ENCODE assay signal across 8 cellular contexts in the genomic region with DNA sequence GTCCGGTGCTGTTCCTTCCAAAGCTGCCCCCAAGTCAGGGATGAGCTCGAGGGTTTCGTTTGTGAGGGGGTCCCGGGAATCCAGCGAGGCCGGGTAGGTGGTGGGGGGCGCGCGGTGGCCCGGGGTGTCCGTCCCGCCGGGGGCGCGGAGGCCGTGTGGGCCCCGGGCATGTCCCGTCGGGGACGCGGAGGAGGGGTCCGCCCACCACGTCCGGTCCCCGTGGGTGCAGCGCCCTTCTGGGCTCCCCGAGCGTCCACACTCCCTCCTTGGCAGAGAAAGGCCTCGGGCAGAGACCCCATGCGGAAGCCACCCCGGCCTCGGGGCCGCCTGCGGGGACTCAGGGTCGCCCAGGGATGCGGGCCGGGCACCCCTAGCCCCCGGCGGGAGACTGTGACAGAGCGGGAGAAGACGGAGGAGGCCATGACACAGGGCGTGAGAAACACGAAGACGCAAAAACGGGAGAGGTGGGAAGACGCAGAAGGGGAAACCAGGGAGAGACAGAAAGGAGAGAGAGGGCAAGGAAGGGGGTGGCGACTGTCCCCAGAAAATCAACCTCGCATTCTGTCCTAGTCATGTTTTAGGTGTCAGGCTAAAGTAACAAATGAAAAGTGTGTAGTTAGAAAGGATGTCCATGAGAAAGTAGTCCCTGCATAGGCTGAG. TPM values are rescaled to one million over a fixed set of nuclear protein-coding genes. Genes with fewer than 3 reads are reported as not detected.
DNase-seq lines count a peak whose midpoint lies in the region; ATAC-seq and TF ChIP-seq lines count a peak whose summit lies in the region.

No MANE protein-coding gene starts in this region.

- peak overlapping the region; percentile 96 for H3K27ac ChIP-seq in CD8-positive, alpha-beta memory T cell (ENCODE audit: low read depth, low read length)
- peak overlapping the region; percentile 73 for H3K27ac ChIP-seq in SJSA1
- H3K27ac ChIP-seq in right atrium auricular region, result peak overlapping the region; percentile 96 to 97
- H3K27ac ChIP-seq in aorta (ENCODE audit: low read depth in 1 of 2, low read length in 2 of 2), result peak overlapping the region; percentile 62 to 70

- peak overlapping the region; percentile 95 to 100 (median 99) for H3K4me3 Mint-ChIP-seq in CD8-positive, alpha-beta memory T cell
- peak overlapping the region; percentile 100 for H3K4me3 Mint-ChIP-seq in activated naive CD8-positive, alpha-beta T cell treated with anti-CD3 and anti-CD28 coated beads, Interleukin-2, amount 10 ng/mL, durations not matched to agents 7 days and 5 days

- peak; percentile 42 for ATAC-seq in GM19455 (IDR thresholded peaks at IDR 0.05; ENCODE audit: unreplicated experiment)
- ATAC-seq in activated naive CD8-positive, alpha-beta T cell treated with anti-CD3 and anti-CD28 coated beads, Interleukin-2, amount 10 ng/mL, durations not matched to agents 7 days and 5 days (ENCODE audit: low read depth), result peak; percentile 55
- peak; percentile 80 for ATAC-seq in aorta (ENCODE audit: low FRiP score)

- intact Hi-C loops in aorta (cut with DNase I), result loop anchor here in 1 of 2 donors (1.0 kb wide), 3 partner anchors 21 to 98 kb away; a partner anchor contains a TSS

- H3K36me3 Mint-ChIP-seq in CD8-positive, alpha-beta memory T cell, result peaks cover 8 to 32% (median 11%) of the 10 kb centered on the region in 3 donors
- H3K36me3 Mint-ChIP-seq in activated naive CD8-positive, alpha-beta T cell treated with anti-CD3 and anti-CD28 coated beads, Interleukin-2, amount 10 ng/mL, durations not matched to agents 7 days and 5 days, result peaks cover 41% of the 10 kb centered on the region

- peak overlapping the region; percentile 86 to 99 (median 98) for H3K27ac Mint-ChIP-seq in CD8-positive, alpha-beta memory T cell
- peak overlapping the region; percentile 100 for H3K27ac Mint-ChIP-seq in activated naive CD8-positive, alpha-beta T cell treated with anti-CD3 and anti-CD28 coated beads, Interleukin-2, amount 10 ng/mL, durations not matched to agents 7 days and 5 days

- H3K9me3 Mint-ChIP-seq in CD8-positive, alpha-beta memory T cell, result peaks cover 9 to 14% (median 10%) of the 10 kb centered on the region in 5 donors
- H3K9me3 Mint-ChIP-seq in activated naive CD8-positive, alpha-beta T cell treated with anti-CD3 and anti-CD28 coated beads, Interleukin-2, amount 10 ng/mL, durations not matched to agents 7 days and 5 days, result peaks cover 4% of the 10 kb centered on the region

- H3K4me3 ChIP-seq in CD8-positive, alpha-beta memory T cell (ENCODE audit: low read length), result peak overlapping the region; percentile 99
- H3K4me3 ChIP-seq in SJSA1 (peak overlapping the region; percentile 69), right atrium auricular region (peak overlapping the region; percentile 93 to 95), aorta (ENCODE audit: low read length in 2 of 2) (peak overlapping the region; percentile 31 to 74)

- H3K27me3 Mint-ChIP-seq in CD8-positive, alpha-beta memory T cell, result peaks cover 0 to 2% of the 10 kb centered on the region in 2 donors
- no peaks in the 10 kb centered on the region for H3K27me3 Mint-ChIP-seq in activated naive CD8-positive, alpha-beta T cell treated with anti-CD3 and anti-CD28 coated beads, Interleukin-2, amount 10 ng/mL, durations not matched to agents 7 days and 5 days

- 1% methylated on average over 30 to 48 of the region's 48 CpGs for WGBS in aorta, 2 donors

- H3K9me3 ChIP-seq in CD8-positive, alpha-beta memory T cell (ENCODE audit: low read length), result peaks cover 13% of the 10 kb centered on the region
- H3K9me3 ChIP-seq in SJSA1 (replicated peaks) (peaks cover 5% of the 10 kb centered on the region; the same call in 1 of the 2 replicates), right atrium auricular region (peaks cover 0 to 11% of the 10 kb centered on the region in 2 donors), aorta (ENCODE audit: control insufficient read depth, low read length) (no peaks in the 10 kb centered on the region)

- H3K4me1 Mint-ChIP-seq in CD8-positive, alpha-beta memory T cell, result peaks cover 17 to 28% (median 23%) of the 10 kb centered on the region in 3 donors
- H3K4me1 Mint-ChIP-seq in activated naive CD8-positive, alpha-beta T cell treated with anti-CD3 and anti-CD28 coated beads, Interleukin-2, amount 10 ng/mL, durations not matched to agents 7 days and 5 days, result peaks cover 20% of the 10 kb centered on the region

- no peak for TF ChIP-seq CTCF in right atrium auricular region (IDR thresholded peaks at IDR 0.05)

- H3K36me3 ChIP-seq in CD8-positive, alpha-beta memory T cell (ENCODE audit: insufficient read depth, low read length), result peaks cover 10% of the 10 kb centered on the region
- H3K36me3 ChIP-seq in SJSA1, result peaks cover 25% of the 10 kb centered on the region
- peaks cover 9% of the 10 kb centered on the region for H3K36me3 ChIP-seq in right atrium auricular region
- no peaks in the 10 kb centered on the region for H3K36me3 ChIP-seq in aorta (ENCODE audit: control insufficient read depth in 1 of 2, insufficient read depth in 2 of 2, low read length in 1 of 2)

- POLR2A ChIA-PET in CD8-positive, alpha-beta memory T cell (lab: Charles Lee), result interaction anchor here (0.5 to 1.8 kb wide), 4 partner anchors 21 to 408 kb away, joined by 4 to 34 read pairs (median 5); a partner anchor contains a TSS
- POLR2A ChIA-PET in activated naive CD8-positive, alpha-beta T cell treated with anti-CD3 and anti-CD28 coated beads, Interleukin-2, amount 10 ng/mL, durations not matched to agents 7 days and 5 days (lab: Charles Lee), result interaction anchor here (0.7 to 4.5 kb wide), 11 partner anchors 9 to 1621 kb away, joined by 3 to 52 read pairs (median 6); a partner anchor contains a TSS

- H3K27me3 ChIP-seq in CD8-positive, alpha-beta memory T cell (ENCODE audit: insufficient read depth, low read length, poor library complexity, severe bottlenecking), result no peaks in the 10 kb centered on the region
- no peaks in the 10 kb centered on the region for H3K27me3 ChIP-seq in SJSA1 (replicated peaks)
- no peaks in the 10 kb centered on the region for H3K27me3 ChIP-seq in right atrium auricular region
- H3K27me3 ChIP-seq in aorta (ENCODE audit: control insufficient read depth in 1 of 2, insufficient read depth in 2 of 2, low read length in 1 of 2), result no peaks in the 10 kb centered on the region

- CTCF ChIA-PET in CD8-positive, alpha-beta memory T cell (lab: Charles Lee), result interaction anchor here (0.6 to 4.5 kb wide), 15 partner anchors 8 to 121 kb away, joined by 3 to 61 read pairs (median 3); a partner anchor contains a TSS

- H3K4me1 ChIP-seq in CD8-positive, alpha-beta memory T cell (ENCODE audit: insufficient read depth, low read length), result peaks cover 14% of the 10 kb centered on the region
- H3K4me1 ChIP-seq in SJSA1 (replicated peaks) (peaks cover 10% of the 10 kb centered on the region), right atrium auricular region (peaks cover 0 to 16% of the 10 kb centered on the region in 2 donors), aorta (ENCODE audit: control insufficient read depth in 1 of 2, insufficient read depth in 2 of 2, low read length in 2 of 2) (no peaks in the 10 kb centered on the region)

- DNase-seq in CD8-positive, alpha-beta memory T cell, result peak; percentile 33 to 69 (median 46)
- DNase-seq in HK-2 (ENCODE audit: unreplicated experiment) (peak; percentile 73), SJSA1 (ENCODE audit: low read depth in 1 of 2, low spot score in 2 of 2) (peak; percentile 63 to 75), right atrium auricular region (ENCODE audit: low spot score) (no peak), putamen (ENCODE audit: low spot score) (peak; percentile 55), aorta (peak; percentile 75 to 86)
- DNase-seq in activated naive CD8-positive, alpha-beta T cell treated with anti-CD3 and anti-CD28 coated beads, Interleukin-2, amount 10 ng/mL, durations not matched to agents 7 days and 5 days, result peak; percentile 81

RNA-seq across cellular contexts. Expression of a gene that starts 0.7 kb away (rescaled TPM):
- 1 to 10 TPM; 1.4 to 1.8 TPM for total RNA-seq in CD8-positive, alpha-beta memory T cell
- 1.7 TPM for polyA plus RNA-seq in CD8-positive, alpha-beta memory T cell
- 0.41 and 2.5 TPM in 2 replicates for total RNA-seq in SJSA1 (2014; rRNA removed; shearing (Covaris generic))
- total RNA-seq in activated naive CD8-positive, alpha-beta T cell treated with anti-CD3 and anti-CD28 coated beads, Interleukin-2, amount 10 ng/mL, durations not matched to agents 7 days and 5 days, result 1 to 10 TPM; 1.0 to 1.4 TPM
- total RNA-seq in right atrium auricular region, result 1 to 10 TPM in 1 of 2 donors, under 1 TPM in 1; 0.89 to 1.3 TPM
- total RNA-seq in aorta, result 1 to 10 TPM; 1.0 to 1.3 TPM
- 1 to 10 TPM; 1.9 to 2.1 TPM for polyA plus RNA-seq in aorta

RNA-seq across cellular contexts. Expression of a gene that starts 20.5 kb away (rescaled TPM):
- total RNA-seq in CD8-positive, alpha-beta memory T cell, result 10 to 100 TPM; 15.7 to 16.4 TPM
- polyA plus RNA-seq in CD8-positive, alpha-beta memory T cell, result 13.0 TPM
- 5.6 and 12.3 TPM in 2 replicates for total RNA-seq in SJSA1 (2014; rRNA removed; shearing (Covaris generic))
- total RNA-seq in activated naive CD8-positive, alpha-beta T cell treated with anti-CD3 and anti-CD28 coated beads, Interleukin-2, amount 10 ng/mL, durations not matched to agents 7 days and 5 days, result 10 to 100 TPM; 15.0 to 15.6 TPM
- total RNA-seq in right atrium auricular region (10 to 100 TPM in 1 of 2 donors, 1 to 10 TPM in 1; 8.2 to 16.2 TPM), aorta (10 to 100 TPM; 12.4 to 14.1 TPM)
- 1 to 10 TPM; 2.6 to 3.4 TPM for polyA plus RNA-seq in aorta

RNA-seq across cellular contexts. Expression of a gene that starts 36.3 kb away (rescaled TPM):
- 1 to 10 TPM; 8.5 to 9.2 TPM for total RNA-seq in CD8-positive, alpha-beta memory T cell
- 17.3 TPM for polyA plus RNA-seq in CD8-positive, alpha-beta memory T cell
- total RNA-seq in SJSA1 (2014; rRNA removed; shearing (Covaris generic)), result 2.9 and 3.4 TPM in 2 replicates
- total RNA-seq in activated naive CD8-positive, alpha-beta T cell treated with anti-CD3 and anti-CD28 coated beads, Interleukin-2, amount 10 ng/mL, durations not matched to agents 7 days and 5 days, result 10 to 100 TPM in 1 of 2 experiments, 1 to 10 TPM in 1; 9.5 to 10.3 TPM
- 1 to 10 TPM; 3.1 to 3.7 TPM for total RNA-seq in right atrium auricular region
- 1 to 10 TPM; 4.3 to 6.4 TPM for total RNA-seq in aorta
- 1 to 10 TPM in 1 of 2 donors, under 1 TPM in 1; 0.63 to 3.4 TPM for polyA plus RNA-seq in aorta
